19 cellular contexts compared by ENCODE assay signal in genomic region chr4:5158391-5158770, GRCh38.
A peak's percentile ranks its signal among the peaks of the same experiment; 100 is the strongest.
DNase-seq lines count a peak whose midpoint lies in the region; ATAC-seq, FAIRE-seq and TF ChIP-seq lines count a peak whose summit lies in the region.
"Had no signal": no experiment of that assay in that cellular context is flagged by ENCODE, and none has a peak within 500 bp of the region (broad histone marks: within the 10 kb centered on the region; RNA-seq: fewer than 3 reads in every experiment).

No MANE protein-coding gene starts in this region.

- H3K9ac ChIP-seq in GM23248 = no peak overlapping the region

- peak; percentile 66 to 89; a peak in 5 of 6 replicates for ATAC-seq in A549
- ATAC-seq: GM12878 had no signal

- H3K9me2 ChIP-seq in GM23248 (ENCODE audit: insufficient read depth) = no peaks in the 10 kb centered on the region

- H3K36me3 ChIP-seq in GM23248 (ENCODE audit: low read depth) (no peaks in the 10 kb centered on the region), ascending aorta (no peaks in the 10 kb centered on the region)
- H3K36me3 ChIP-seq: MG63 had no signal

- DNase-seq in A549 (ENCODE audit: low read depth in 1 of 2, low spot score in 1 of 2) (peak; percentile 13 to 80), GM23248 (no peak), NCI-H345 (lab: John Stamatoyannopoulos, UW) (peak; percentile 83), SW480 (ENCODE audit: low spot score) (peak; percentile 23), NOMO-1 treated with DMSO at 0.1 percent for 48 hours (lab: John Stamatoyannopoulos, UW; ENCODE audit: unreplicated experiment) (no peak), ascending aorta (ENCODE audit: low spot score in 2 of 2) (no peak), EL (no peak)
- DNase-seq in stimulated activated CD8-positive, alpha-beta memory T cell treated with anti-CD3 and anti-CD28 coated beads, Interleukin-4, amount 100 ng/mL, for 48 hours = no peak
- DNase-seq: COR-L47; MG63; NCI-H1092; NCI-H187; NCI-H2171; NK-92 treated with Interleukin-12 subunit alpha and Interleukin-12 subunit beta, amount 100 ng/mL, for 24 hours; OCI-M1; T-helper 2 cell had no signal

- no peaks in the 10 kb centered on the region; the same call in 1 of the 2 replicates for H3F3A ChIP-seq in GM23248 (ENCODE audit: insufficient read depth)

- peak overlapping the region; percentile 62 for H3K4me2 ChIP-seq in A549
- H3K4me2 ChIP-seq in GM23248 (ENCODE audit: unreplicated experiment) = no peak overlapping the region

- CTCF ChIA-PET in A549 (lab: Yijun Ruan, JAX) = interaction anchor here (1.0 kb wide), 1 partner anchor 242 kb away, joined by 3 read pairs; no protein-coding TSS in a partner anchor

- TF ChIP-seq CTCF in A549 (IDR thresholded peaks at IDR 0.05) (no peak), ascending aorta (IDR thresholded peaks at IDR 0.05) (no peak)

- H3K27ac ChIP-seq in A549 (peak overlapping the region in 1 of 2 experiments; percentile 48; a peak in 3 of 6 replicates), GM23248 (peak overlapping the region; percentile 58), ascending aorta (no peak overlapping the region)
- H3K27ac ChIP-seq: RWPE1 had no signal

- no peak for TF ChIP-seq EP300 in A549 (IDR thresholded peaks at IDR 0.05)

- no peak for TF ChIP-seq RAD21 in A549 (conservative IDR thresholded peaks at IDR 0.05 in 1 of 2, IDR thresholded peaks at IDR 0.05 in 1 of 2)

- no peaks in the 10 kb centered on the region for H3K27me3 ChIP-seq in GM23248 (replicated peaks; ENCODE audit: insufficient read depth)
- no peaks in the 10 kb centered on the region for H3K27me3 ChIP-seq in ascending aorta
- H3K27me3 ChIP-seq: MG63 had no signal

- no peaks in the 10 kb centered on the region for H4K20me1 ChIP-seq in GM23248 (ENCODE audit: insufficient read depth)

- FAIRE-seq in A549 (lab: Jason Lieb, UNC) = no peak
- FAIRE-seq: G401.6, GM12878 had no signal

- no peak for TF ChIP-seq POLR2A in A549 (IDR thresholded peaks at IDR 0.05; ENCODE audit: low read length)

- no peaks in the 10 kb centered on the region for H3K79me2 ChIP-seq in GM23248 (ENCODE audit: insufficient read depth)

- H2AFZ ChIP-seq in GM23248 = no peak overlapping the region

- POLR2A ChIA-PET in A549 (lab: Yijun Ruan, JAX) = no interaction called here

- H3K4me1 ChIP-seq in A549 = peaks cover 19% of the 10 kb centered on the region
- H3K4me1 ChIP-seq in GM23248 (ENCODE audit: insufficient read depth) = 0 out of 2 replicates have a peak, but pooled peaks cover 6% of the 10 kb centered on the region
- no peaks in the 10 kb centered on the region for H3K4me1 ChIP-seq in ascending aorta

- in situ Hi-C loops in GM23248 (cut with MboI) = no loop called here

- intact Hi-C loops in ascending aorta (cut with DNase I) = no loop called here

- H3K9me3 ChIP-seq in A549 (no peaks in the 10 kb centered on the region), GM23248 (ENCODE audit: low read depth) (no peaks in the 10 kb centered on the region), ascending aorta (no peaks in the 10 kb centered on the region)
- H3K9me3 ChIP-seq: MG63 had no signal

- 18% methylated on average over 11 of the region's 11 CpGs for WGBS in A549 (ENCODE audit: missing lambda C conversion rate)
- 72 to 76% methylated on average over 11 of the region's 11 CpGs for WGBS in GM23248 (ENCODE audit: low coverage in 1 of 2, low lambda C conversion rate in 2 of 2, missing lambda C conversion rate in 2 of 2), 2 experiments

- H3K4me3 ChIP-seq in A549 = no peak overlapping the region
- H3K4me3 ChIP-seq in GM23248 = no peak overlapping the region
- no peak overlapping the region for H3K4me3 ChIP-seq in ascending aorta
- H3K4me3 ChIP-seq: GM12878, MG63 had no signal

TF ChIP-seq in A549, 52 proteins besides CTCF, POLR2A, EP300 and RAD21:
- TF ChIP-seq FOSB (CRISPR knock-in tag; IDR thresholded peaks at IDR 0.05) (no peak), GATA3 (IDR thresholded peaks at IDR 0.05; ENCODE audit: borderline replicate concordance) (peak; percentile 44), TFCP2L1 (CRISPR knock-in tag; IDR thresholded peaks at IDR 0.05) (no peak)
- TF ChIP-seq, protein P1, sequence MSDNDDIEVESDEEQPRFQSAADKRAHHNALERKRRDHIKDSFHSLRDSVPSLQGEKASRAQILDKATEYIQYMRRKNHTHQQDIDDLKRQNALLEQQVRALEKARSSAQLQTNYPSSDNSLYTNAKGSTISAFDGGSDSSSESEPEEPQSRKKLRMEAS (IDR thresholded peaks at IDR 0.05) = 0 out of 2 replicates have a peak, but pooled peaks have one; percentile 35

Comparison
In these comparisons a context has a peak if more than half of its experiments do, and no peak if none do; other contexts are left out.
1. DNase-seq: peak in A549 (2 of 2), NCI-H345 (single experiment) and SW480 (single experiment); none in GM23248 (single experiment), NOMO-1 treated with DMSO at 0.1 percent for 48 hours (single experiment), ascending aorta (0 of 2), stimulated activated CD8-positive, alpha-beta memory T cell treated with anti-CD3 and anti-CD28 coated beads, Interleukin-4, amount 100 ng/mL, for 48 hours (single experiment) and EL (single experiment).